26 cellular contexts compared by ENCODE assay signal in the genomic region with DNA sequence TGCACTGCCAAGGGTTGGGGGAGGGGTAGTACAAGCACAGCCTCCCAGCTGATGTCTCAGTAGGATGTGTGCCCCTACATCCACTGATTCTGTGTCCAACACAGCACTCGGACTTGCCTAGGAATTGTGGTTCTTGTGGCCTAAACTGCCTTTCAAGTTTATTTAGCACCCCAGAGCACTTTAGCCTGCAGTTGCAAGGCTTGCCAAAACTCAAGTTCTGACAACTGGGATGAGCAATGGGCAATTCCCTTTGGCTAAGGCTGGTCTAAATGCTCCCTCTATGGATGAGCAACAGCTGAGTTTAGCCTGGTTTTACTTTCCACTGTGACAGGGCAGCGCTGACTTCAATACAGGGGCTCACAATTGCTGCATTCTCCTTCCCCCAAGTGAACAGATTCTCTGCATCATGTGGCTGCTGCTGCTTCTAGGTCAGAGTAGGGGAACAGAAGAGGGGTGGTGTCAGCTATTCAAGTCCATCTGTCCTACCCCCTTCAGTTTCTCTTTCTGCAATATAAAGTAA.
DNase-seq lines count a peak whose midpoint lies in the region; ATAC-seq, FAIRE-seq and TF ChIP-seq lines count a peak whose summit lies in the region.
"Had no signal": no experiment of that assay in that cellular context is flagged by ENCODE, and none has a peak within 500 bp of the region (broad histone marks: within the 10 kb centered on the region; RNA-seq: fewer than 3 reads in every experiment).

No MANE protein-coding gene starts in this region.

- H3K27ac ChIP-seq in astrocyte (ENCODE audit: low read depth, low read length) = no peak overlapping the region
- H3K27ac ChIP-seq in CD4-positive, alpha-beta T cell (ENCODE audit: low read depth, low read length) = no peak overlapping the region
- H3K27ac ChIP-seq: BLaER1 treated with 17β-estradiol and CSF1 and Interleukin-3, amounts not matched to agents 10 nM and 100 nM; PC-9; SJSA1 had no signal

- CTCF ChIA-PET in CD4-positive, alpha-beta T cell (lab: Charles Lee) = no interaction called here

- H3K27ac Mint-ChIP-seq in astrocyte (ENCODE audit: unreplicated experiment) = no peak overlapping the region
- H3K27ac Mint-ChIP-seq in CD4-positive, alpha-beta T cell = no peak overlapping the region
- H3K27ac Mint-ChIP-seq: CD4-positive, alpha-beta memory T cell; IgD-negative memory B cell had no signal

- H3K9me3 ChIP-seq in astrocyte (ENCODE audit: insufficient read depth, low read depth, low read length) = peaks cover 4% of the 10 kb centered on the region
- no peaks in the 10 kb centered on the region for H3K9me3 ChIP-seq in CD4-positive, alpha-beta T cell (ENCODE audit: control insufficient read depth, low read length)
- H3K9me3 ChIP-seq: BLaER1 treated with 17β-estradiol and CSF1 and Interleukin-3, amounts not matched to agents 10 nM and 100 nM; SJSA1 had no signal

- no peak overlapping the region for H3K9ac ChIP-seq in astrocyte (ENCODE audit: low read length)
- H3K9ac ChIP-seq: BLaER1 treated with 17β-estradiol and CSF1 and Interleukin-3, amounts not matched to agents 10 nM and 100 nM had no signal

- H4K20me1 ChIP-seq in astrocyte (ENCODE audit: insufficient read depth, low read length) = no peaks in the 10 kb centered on the region
- H4K20me1 ChIP-seq: BLaER1 treated with 17β-estradiol and CSF1 and Interleukin-3, amounts not matched to agents 10 nM and 100 nM had no signal

- no peaks in the 10 kb centered on the region for H3K27me3 Mint-ChIP-seq in astrocyte (ENCODE audit: low read depth, unreplicated experiment)
- no peaks in the 10 kb centered on the region for H3K27me3 Mint-ChIP-seq in CD4-positive, alpha-beta T cell
- H3K27me3 Mint-ChIP-seq: CD4-positive, alpha-beta memory T cell; IgD-negative memory B cell had no signal

- POLR2A ChIA-PET in CD4-positive, alpha-beta T cell (lab: Charles Lee) = no interaction called here

- no peak for FAIRE-seq in astrocyte (lab: Jason Lieb, UNC)
- FAIRE-seq: A204.1, GM12891 had no signal

- no peaks in the 10 kb centered on the region for H3K36me3 ChIP-seq in astrocyte (ENCODE audit: insufficient read depth, low read length)
- H3K36me3 ChIP-seq: BLaER1 treated with 17β-estradiol and CSF1 and Interleukin-3, amounts not matched to agents 10 nM and 100 nM; SJSA1 had no signal

- no peaks in the 10 kb centered on the region for H3K79me2 ChIP-seq in astrocyte (ENCODE audit: insufficient read depth, low read length)

- no peaks in the 10 kb centered on the region for H3K27me3 ChIP-seq in astrocyte (ENCODE audit: insufficient read depth, low read length)
- H3K27me3 ChIP-seq in CD4-positive, alpha-beta T cell (ENCODE audit: control insufficient read depth, insufficient read depth, low read length) = no peaks in the 10 kb centered on the region
- H3K27me3 ChIP-seq: BLaER1 treated with 17β-estradiol and CSF1 and Interleukin-3, amounts not matched to agents 10 nM and 100 nM; SJSA1 had no signal

- no peak overlapping the region for H2AFZ ChIP-seq in astrocyte (ENCODE audit: low read depth, low read length)
- H2AFZ ChIP-seq: PC-9 had no signal

- intact Hi-C loops in CD4-positive, alpha-beta T cell (cut with DNase I, micrococcal nuclease) = no loop called here

- H3K36me3 Mint-ChIP-seq in astrocyte (ENCODE audit: low read depth, unreplicated experiment) = no peaks in the 10 kb centered on the region
- H3K36me3 Mint-ChIP-seq in CD4-positive, alpha-beta T cell (ENCODE audit: low read depth) = no peaks in the 10 kb centered on the region
- H3K36me3 Mint-ChIP-seq: CD4-positive, alpha-beta memory T cell had no signal

- no peak overlapping the region for H3K4me3 ChIP-seq in astrocyte (ENCODE audit: insufficient read depth, low read depth, low read length)
- H3K4me3 ChIP-seq: BLaER1 treated with 17β-estradiol and CSF1 and Interleukin-3, amounts not matched to agents 10 nM and 100 nM; PC-9; SJSA1 had no signal

- no peak overlapping the region for H3K4me2 ChIP-seq in astrocyte (ENCODE audit: low read length)
- H3K4me2 ChIP-seq: BLaER1 treated with 17β-estradiol and CSF1 and Interleukin-3, amounts not matched to agents 10 nM and 100 nM; PC-9 had no signal

- no peaks in the 10 kb centered on the region for H3K4me1 ChIP-seq in astrocyte (ENCODE audit: insufficient read depth, low read length)
- H3K4me1 ChIP-seq: BLaER1 treated with 17β-estradiol and CSF1 and Interleukin-3, amounts not matched to agents 10 nM and 100 nM; SJSA1 had no signal

- H3K4me3 Mint-ChIP-seq in astrocyte (ENCODE audit: unreplicated experiment) = no peak overlapping the region
- no peak overlapping the region for H3K4me3 Mint-ChIP-seq in CD4-positive, alpha-beta T cell
- H3K4me3 Mint-ChIP-seq: CD4-positive, alpha-beta memory T cell; IgD-negative memory B cell had no signal

- ATAC-seq in CD4-positive, alpha-beta T cell (ENCODE audit: poor library complexity) = no peak
- ATAC-seq in GM21515 (IDR thresholded peaks at IDR 0.05; ENCODE audit: unreplicated experiment) = no peak
- ATAC-seq: HCT116 had no signal

- no peak for TF ChIP-seq CTCF in astrocyte (IDR thresholded peaks at IDR 0.05; ENCODE audit: insufficient read depth, low read depth, low read length)
- TF ChIP-seq CTCF in CD4-positive, alpha-beta T cell (IDR thresholded peaks at IDR 0.05) = no peak

- H3K4me1 Mint-ChIP-seq in astrocyte (ENCODE audit: low read depth, unreplicated experiment) = no peaks in the 10 kb centered on the region
- no peaks in the 10 kb centered on the region for H3K4me1 Mint-ChIP-seq in CD4-positive, alpha-beta T cell (ENCODE audit: low read depth)
- H3K4me1 Mint-ChIP-seq: CD4-positive, alpha-beta memory T cell; IgD-negative memory B cell had no signal

- H3K9me3 Mint-ChIP-seq in astrocyte (ENCODE audit: unreplicated experiment) = no peaks in the 10 kb centered on the region
- peaks cover 4% of the 10 kb centered on the region for H3K9me3 Mint-ChIP-seq in CD4-positive, alpha-beta T cell

- peak; percentile 61 for DNase-seq in M059J (ENCODE audit: low read depth)
- peak; percentile 46 for DNase-seq in astrocyte (ENCODE audit: low read depth)
- peak; percentile 25 for DNase-seq in glomerular visceral epithelial cell (ENCODE audit: extremely low spot score)
- peak; percentile 69 for DNase-seq in pons (ENCODE audit: low spot score)
- DNase-seq in KG1 (lab: John Stamatoyannopoulos, UW) = no peak
- DNase-seq in CD4-positive, alpha-beta T cell = no peak
- no peak for DNase-seq in HuH-7 (ENCODE audit: low spot score)
- DNase-seq: CD4-positive, alpha-beta memory T cell; DMS79 treated with DMSO at 0.1 percent for 48 hours; GF-D8; MV-4-11; NCI-H1105; NCI-H1436 treated with DMSO at 0.1 percent for 48 hours; NCI-H187 treated with DMSO at 0.1 percent for 48 hours; NCI-H2171 treated with DMSO at 0.1 percent for 48 hours; NCI-H526; PC-9; Right ventricle myocardium superior; RPMI8226 had no signal

Comparison
In these comparisons a context has a peak if more than half of its experiments do, and no peak if none do; other contexts are left out.
1. DNase-seq: peak in M059J (single experiment), astrocyte (single experiment), glomerular visceral epithelial cell (single experiment) and pons (single experiment); none in KG1 (single experiment), CD4-positive, alpha-beta T cell (0 of 10) and HuH-7 (single experiment).